9 cellular contexts compared by ENCODE assay signal in genomic region chr1:54543729-54544496, GRCh38. TPM values are rescaled to one million over a fixed set of nuclear protein-coding genes. Genes with fewer than 3 reads are reported as not detected.
A peak's percentile ranks its signal among the peaks of the same experiment; 100 is the strongest.
DNase-seq lines count a peak whose midpoint lies in the region; FAIRE-seq and TF ChIP-seq lines count a peak whose summit lies in the region.
"Had no signal": no experiment of that assay in that cellular context is flagged by ENCODE, and none has a peak within 500 bp of the region (broad histone marks: within the 10 kb centered on the region; RNA-seq: fewer than 3 reads in every experiment).

No MANE protein-coding gene starts in this region.

- H3K27me3 ChIP-seq in endodermal cell (ENCODE audit: control insufficient read depth, insufficient read depth, low read length, poor library complexity, severe bottlenecking) (peaks cover 3% of the 10 kb centered on the region), small intestine (ENCODE audit: control insufficient read depth in 2 of 2, insufficient read depth in 2 of 2, low read length in 2 of 2) (no peaks in the 10 kb centered on the region)

- H3K27ac ChIP-seq in endodermal cell (ENCODE audit: low read depth, low read length) (no peak overlapping the region), small intestine (ENCODE audit: low read depth in 1 of 2, low read length in 1 of 2) (no peak overlapping the region)

- no peak overlapping the region for H3K9ac ChIP-seq in endodermal cell (ENCODE audit: extremely low read depth, low read length, poor library complexity, severe bottlenecking)

- H3K27ac Mint-ChIP-seq in endodermal cell = no peak overlapping the region

- no peaks in the 10 kb centered on the region for H3K9me3 ChIP-seq in endodermal cell (ENCODE audit: control insufficient read depth, low read length)
- no peaks in the 10 kb centered on the region for H3K9me3 ChIP-seq in small intestine (ENCODE audit: control insufficient read depth, low read depth)

- DNase-seq in NCI-H146 (lab: John Stamatoyannopoulos, UW) (peak; percentile 20), NCI-H146 treated with DMSO at 0.1 percent for 48 hours (lab: John Stamatoyannopoulos, UW; ENCODE audit: unreplicated experiment) (no peak), NOMO-1 treated with DMSO at 0.1 percent for 48 hours (lab: John Stamatoyannopoulos, UW; ENCODE audit: unreplicated experiment) (peak; percentile 56), epidermal melanocyte (ENCODE audit: insufficient read length, low spot score) (peak; percentile 16), retinal pigment epithelial cell (ENCODE audit: low read depth) (peak; percentile 39), frontal cortex (ENCODE audit: low spot score in 2 of 2) (no peak), endodermal cell (no peak), small intestine (no peak)

- FAIRE-seq in frontal cortex (lab: Jason Lieb, UNC) = no peak
- FAIRE-seq in small intestine (lab: Jason Lieb, UNC) = no peak
- FAIRE-seq: A204.1 had no signal

- no peaks in the 10 kb centered on the region for H3K36me3 ChIP-seq in endodermal cell (ENCODE audit: control insufficient read depth, insufficient read depth, low read length)
- no peaks in the 10 kb centered on the region for H3K36me3 ChIP-seq in small intestine (ENCODE audit: control insufficient read depth in 2 of 2, insufficient read depth in 2 of 2, low read length in 2 of 2)

- no peaks in the 10 kb centered on the region for H3K36me3 Mint-ChIP-seq in endodermal cell (ENCODE audit: low read depth)

- no peak overlapping the region for H3K4me3 Mint-ChIP-seq in endodermal cell

- H3K4me1 ChIP-seq in endodermal cell (ENCODE audit: control insufficient read depth, insufficient read depth, low read length) (peaks cover 6% of the 10 kb centered on the region), small intestine (ENCODE audit: control insufficient read depth in 2 of 2, insufficient read depth in 1 of 2, low read depth in 1 of 2, low read length in 1 of 2) (peaks cover 0 to 3% of the 10 kb centered on the region in 2 donors)

- peaks cover 21% of the 10 kb centered on the region for H3K4me1 Mint-ChIP-seq in endodermal cell

- H3K4me3 ChIP-seq in retinal pigment epithelial cell (ENCODE audit: low read length) (no peak overlapping the region), endodermal cell (ENCODE audit: low read length) (no peak overlapping the region), small intestine (ENCODE audit: low read depth in 1 of 2, low read length in 2 of 2) (no peak overlapping the region)

- 87 to 92% methylated on average over 7 to 13 of the region's 13 CpGs for WGBS in endodermal cell (ENCODE audit: insufficient coverage in 1 of 2, insufficient read length in 1 of 2), 2 experiments
- WGBS in small intestine, 3 donors = 81 to 85% (median 85%) methylated on average over 11 to 13 of the region's 13 CpGs

- peaks cover 5% of the 10 kb centered on the region for H3K27me3 Mint-ChIP-seq in endodermal cell (ENCODE audit: insufficient read depth)

- H3K9me3 Mint-ChIP-seq in endodermal cell = no peaks in the 10 kb centered on the region

- TF ChIP-seq CTCF in retinal pigment epithelial cell (conservative IDR thresholded peaks at IDR 0.05; ENCODE audit: low read depth, low read length) = no peak
- no peak for TF ChIP-seq CTCF in endodermal cell (conservative IDR thresholded peaks at IDR 0.05)

RNA-seq across cellular contexts. Expression of gene ACOT11, which starts 4.1 kb away (rescaled TPM):
- total RNA-seq in frontal cortex (1.2 TPM), endodermal cell (1 to 10 TPM; 5.6 to 6.0 TPM)
- 1.5 TPM for polyA plus RNA-seq in endodermal cell (2013, experiment 1 of 2)
- 1.2 TPM for polyA plus RNA-seq in endodermal cell (2013, experiment 2 of 2)
- 100 to 1,000 TPM in 1 of 3 donors, 10 to 100 TPM in 2; 30.4 to 101 (median 58.9) TPM for polyA plus RNA-seq in small intestine

Comparison
In these comparisons a context has a peak if more than half of its experiments do, and no peak if none do; other contexts are left out.
1. DNase-seq: peak in NCI-H146 (single experiment), NOMO-1 treated with DMSO at 0.1 percent for 48 hours (single experiment), epidermal melanocyte (single experiment) and retinal pigment epithelial cell (single experiment); none in NCI-H146 treated with DMSO at 0.1 percent for 48 hours (single experiment), frontal cortex (0 of 2), endodermal cell (single experiment) and small intestine (single experiment).